8 cellular contexts compared by ENCODE assay signal in genomic region chr2:227238242-227239237, GRCh38.
DNase-seq lines count a peak whose midpoint lies in the region; ATAC-seq and TF ChIP-seq lines count a peak whose summit lies in the region.

No MANE protein-coding gene starts in this region.

- intact Hi-C loops in activated T-helper 2 cell treated with anti-CD3 and anti-CD28 coated beads, Interferon-gamma antibody, Interleukin-2, Interleukin-4, amounts not matched to agents 10 μg/mL and 5 μg/mL and 100 μg/mL, durations not matched to agents 14 hours and 24 hours and 36 hours (cut with micrococcal nuclease): loop anchor here (1.0 kb wide), 1 partner anchor 108 kb away; no protein-coding TSS in a partner anchor
- intact Hi-C loops in ovary (cut with DNase I): loop anchor here in 2 of 4 donors (2.0 to 5.0 kb wide), 2 partner anchors 106 to 110 kb away; no protein-coding TSS in a partner anchor

- DNase-seq in NCI-H526 (lab: John Stamatoyannopoulos, UW) (peak; percentile 11 to 65), NCI-H526 treated with DMSO at 0.1 percent for 48 hours (lab: John Stamatoyannopoulos, UW) (no peak), Peyer's patch (peak; percentile 55 to 82 (median 69)), foreskin fibroblast (peak; percentile 33 to 83), ovary (peak; percentile 68 to 84 (median 80)), upper lobe of left lung (peak in 1 of 2 donors; percentile 68)
- DNase-seq in activated T-helper 2 cell treated with anti-CD3 and anti-CD28 coated beads, Interferon-gamma antibody, Interleukin-2, Interleukin-4, amounts not matched to agents 10 μg/mL and 5 μg/mL and 100 μg/mL, durations not matched to agents 14 hours and 24 hours and 36 hours (ENCODE audit: low spot score): peak; percentile 14

- no peak overlapping the region for H3K27ac Mint-ChIP-seq in activated T-helper 2 cell treated with anti-CD3 and anti-CD28 coated beads, Interferon-gamma antibody, Interleukin-2, Interleukin-4, amounts not matched to agents 10 μg/mL and 5 μg/mL and 100 μg/mL, durations not matched to agents 14 hours and 24 hours and 36 hours

- TF ChIP-seq EP300 in ovary (IDR thresholded peaks at IDR 0.05): no peak
- no peak for TF ChIP-seq EP300 in upper lobe of left lung (IDR thresholded peaks at IDR 0.05)

- whole genome bisulfite sequencing in ovary, 3 donors: 32 to 35% (median 35%) methylated on average over 10 of the region's 10 CpGs
- 34% methylated on average over 10 of the region's 10 CpGs for WGBS in upper lobe of left lung, 2 donors

- no peak overlapping the region for H3K27ac ChIP-seq in Peyer's patch
- no peak overlapping the region for H3K27ac ChIP-seq in ovary
- H3K27ac ChIP-seq in upper lobe of left lung: no peak overlapping the region

- no peak overlapping the region for H3K4me3 ChIP-seq in Peyer's patch
- H3K4me3 ChIP-seq in foreskin fibroblast (ENCODE audit: low read depth in 1 of 2, low read length in 2 of 2): no peak overlapping the region
- H3K4me3 ChIP-seq in ovary: no peak overlapping the region
- no peak overlapping the region for H3K4me3 ChIP-seq in upper lobe of left lung

- peak; percentile 75 to 96 (median 86) for TF ChIP-seq CTCF in Peyer's patch (IDR thresholded peaks at IDR 0.05)
- TF ChIP-seq CTCF in foreskin fibroblast (IDR thresholded peaks at IDR 0.05; ENCODE audit: low read depth, low read length): peak; percentile 96
- peak; percentile 72 to 91 (median 73) for TF ChIP-seq CTCF in ovary (IDR thresholded peaks at IDR 0.05)
- peak; percentile 67 to 93 (median 76) for TF ChIP-seq CTCF in upper lobe of left lung (IDR thresholded peaks at IDR 0.05)

- H3K27me3 ChIP-seq in Peyer's patch: no peaks in the 10 kb centered on the region
- no peaks in the 10 kb centered on the region for H3K27me3 ChIP-seq in ovary
- H3K27me3 ChIP-seq in upper lobe of left lung: no peaks in the 10 kb centered on the region

- H3K9me3 ChIP-seq in Peyer's patch (no peaks in the 10 kb centered on the region), ovary (no peaks in the 10 kb centered on the region), upper lobe of left lung (no peaks in the 10 kb centered on the region)

- H3K4me1 Mint-ChIP-seq in activated T-helper 2 cell treated with anti-CD3 and anti-CD28 coated beads, Interferon-gamma antibody, Interleukin-2, Interleukin-4, amounts not matched to agents 10 μg/mL and 5 μg/mL and 100 μg/mL, durations not matched to agents 14 hours and 24 hours and 36 hours (ENCODE audit: low read depth): no peaks in the 10 kb centered on the region

- ATAC-seq in HG03159 (IDR thresholded peaks at IDR 0.05; ENCODE audit: unreplicated experiment): peak; percentile 65
- ATAC-seq in upper lobe of left lung (ENCODE audit: low FRiP score in 2 of 2): peak in 1 of 2 donors; percentile 65

- H3K27me3 Mint-ChIP-seq in activated T-helper 2 cell treated with anti-CD3 and anti-CD28 coated beads, Interferon-gamma antibody, Interleukin-2, Interleukin-4, amounts not matched to agents 10 μg/mL and 5 μg/mL and 100 μg/mL, durations not matched to agents 14 hours and 24 hours and 36 hours (ENCODE audit: low read depth): peaks cover 6% of the 10 kb centered on the region

- H3K9me3 Mint-ChIP-seq in activated T-helper 2 cell treated with anti-CD3 and anti-CD28 coated beads, Interferon-gamma antibody, Interleukin-2, Interleukin-4, amounts not matched to agents 10 μg/mL and 5 μg/mL and 100 μg/mL, durations not matched to agents 14 hours and 24 hours and 36 hours: no peaks in the 10 kb centered on the region

- no peak for TF ChIP-seq POLR2A in Peyer's patch (IDR thresholded peaks at IDR 0.05)
- TF ChIP-seq POLR2A in ovary (IDR thresholded peaks at IDR 0.05): no peak
- TF ChIP-seq POLR2A in upper lobe of left lung (IDR thresholded peaks at IDR 0.05): no peak

- H3K4me3 Mint-ChIP-seq in activated T-helper 2 cell treated with anti-CD3 and anti-CD28 coated beads, Interferon-gamma antibody, Interleukin-2, Interleukin-4, amounts not matched to agents 10 μg/mL and 5 μg/mL and 100 μg/mL, durations not matched to agents 14 hours and 24 hours and 36 hours (ENCODE audit: low read depth): no peak overlapping the region

- H3K4me1 ChIP-seq in Peyer's patch (no peaks in the 10 kb centered on the region), ovary (ENCODE audit: insufficient read depth) (peaks cover under 1% of the 10 kb centered on the region), upper lobe of left lung (peaks cover 0 to 5% (median 0%) of the 10 kb centered on the region in 4 donors)

- H3K36me3 Mint-ChIP-seq in activated T-helper 2 cell treated with anti-CD3 and anti-CD28 coated beads, Interferon-gamma antibody, Interleukin-2, Interleukin-4, amounts not matched to agents 10 μg/mL and 5 μg/mL and 100 μg/mL, durations not matched to agents 14 hours and 24 hours and 36 hours (ENCODE audit: low read depth): no peaks in the 10 kb centered on the region

- H3K36me3 ChIP-seq in Peyer's patch (no peaks in the 10 kb centered on the region), ovary (no peaks in the 10 kb centered on the region), upper lobe of left lung (no peaks in the 10 kb centered on the region)
